18 cellular contexts compared by ENCODE assay signal in the genomic region with DNA sequence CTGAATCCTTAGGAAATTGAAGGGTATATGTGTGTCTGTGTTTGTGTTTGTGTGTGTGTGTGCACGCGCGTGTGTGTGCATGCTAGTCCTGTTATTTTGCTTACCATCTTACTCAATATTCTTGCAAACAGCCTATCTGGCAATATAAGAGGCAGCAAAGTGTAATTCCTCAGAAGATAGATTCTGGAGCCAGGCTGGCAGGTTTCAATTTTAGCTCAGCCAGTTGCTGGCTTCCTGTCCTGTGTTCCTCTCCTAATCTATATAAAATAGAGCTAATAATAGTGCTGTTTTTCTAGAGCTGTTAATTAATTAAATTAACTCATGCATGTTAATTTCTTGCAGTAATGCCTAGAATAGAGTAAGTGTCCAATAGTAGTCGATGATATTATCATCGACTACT.
A peak's percentile ranks its signal among the peaks of the same experiment; 100 is the strongest.
DNase-seq lines count a peak whose midpoint lies in the region; ATAC-seq and TF ChIP-seq lines count a peak whose summit lies in the region.
"Had no signal": no experiment of that assay in that cellular context is flagged by ENCODE, and none has a peak within 500 bp of the region (broad histone marks: within the 10 kb centered on the region; RNA-seq: fewer than 3 reads in every experiment).

No MANE protein-coding gene starts in this region.

- no peaks in the 10 kb centered on the region for H3K27me3 Mint-ChIP-seq in activated T-cell treated with anti-CD3 and anti-CD28 coated beads, Interleukin-2, amount 50 U/mL, for 24 hours
- H3K27me3 Mint-ChIP-seq: B cell; CD4-positive, alpha-beta T cell had no signal

- H3K36me3 ChIP-seq in BLaER1 (no peaks in the 10 kb centered on the region), vagina (no peaks in the 10 kb centered on the region)

- in situ Hi-C loops in G401 (cut with HindIII; ENCODE audit: low sequenced_read_pairs) = no loop called here

- intact Hi-C loops in vagina (cut with DNase I) = no loop called here

- H3K4me3 Mint-ChIP-seq in activated T-cell treated with anti-CD3 and anti-CD28 coated beads, Interleukin-2, amount 50 U/mL, for 24 hours = no peak overlapping the region
- H3K4me3 Mint-ChIP-seq: B cell; CD4-positive, alpha-beta T cell; CD8-positive, alpha-beta T cell had no signal

- peaks cover 7% of the 10 kb centered on the region for H3K9me3 Mint-ChIP-seq in activated T-cell treated with anti-CD3 and anti-CD28 coated beads, Interleukin-2, amount 50 U/mL, for 24 hours

- H3K4me3 ChIP-seq in BLaER1 (no peak overlapping the region), vagina (no peak overlapping the region)
- H3K4me3 ChIP-seq: A549, GM12878 had no signal

- H3K27ac Mint-ChIP-seq in activated T-cell treated with anti-CD3 and anti-CD28 coated beads, Interleukin-2, amount 50 U/mL, for 24 hours = no peak overlapping the region
- H3K27ac Mint-ChIP-seq: B cell; CD4-positive, alpha-beta T cell; CD8-positive, alpha-beta T cell had no signal

- H3K4me2 ChIP-seq in BLaER1 = peak overlapping the region; percentile 60
- H3K4me2 ChIP-seq: A549 had no signal

- no peak overlapping the region for H3K9ac ChIP-seq in BLaER1

- no peaks in the 10 kb centered on the region for H3K27me3 ChIP-seq in BLaER1
- H3K27me3 ChIP-seq in vagina = no peaks in the 10 kb centered on the region

- no peak for TF ChIP-seq POLR2A in vagina (IDR thresholded peaks at IDR 0.05)

- H3K4me1 ChIP-seq in BLaER1 (peaks cover 33% of the 10 kb centered on the region), vagina (no peaks in the 10 kb centered on the region)
- H3K4me1 ChIP-seq: A549, Caco-2 had no signal

- no peak for TF ChIP-seq CTCF in vagina (IDR thresholded peaks at IDR 0.05)

- DNase-seq in G401 (ENCODE audit: low spot score) (peak; percentile 58), cerebellar cortex (ENCODE audit: low spot score) (peak; percentile 53), vagina (ENCODE audit: extremely low spot score in 2 of 2) (no peak)
- no peak for DNase-seq in activated T-cell treated with anti-CD3 and anti-CD28 coated beads, Interleukin-2, amount 50 U/mL, for 24 hours
- DNase-seq: AML-193; Caco-2; Calu3; CD4-positive, alpha-beta T cell; CD8-positive, alpha-beta T cell; DMS79 treated with DMSO at 0.1 percent for 48 hours; GDM1 had no signal

- H3K27ac ChIP-seq in BLaER1 = no peak overlapping the region
- no peak overlapping the region for H3K27ac ChIP-seq in vagina
- H3K27ac ChIP-seq: 22Rv1, A549, C4-2B had no signal

- no peaks in the 10 kb centered on the region for H3K4me1 Mint-ChIP-seq in activated T-cell treated with anti-CD3 and anti-CD28 coated beads, Interleukin-2, amount 50 U/mL, for 24 hours (ENCODE audit: low read depth)
- H3K4me1 Mint-ChIP-seq: B cell had no signal

- no peaks in the 10 kb centered on the region for H4K20me1 ChIP-seq in BLaER1

- H3K9me3 ChIP-seq in BLaER1 (peaks cover 14% of the 10 kb centered on the region), vagina (no peaks in the 10 kb centered on the region)
- H3K9me3 ChIP-seq: A549, Caco-2 had no signal

- no peaks in the 10 kb centered on the region for H3K36me3 Mint-ChIP-seq in activated T-cell treated with anti-CD3 and anti-CD28 coated beads, Interleukin-2, amount 50 U/mL, for 24 hours (ENCODE audit: low read depth)
- H3K36me3 Mint-ChIP-seq: CD8-positive, alpha-beta T cell had no signal

- ATAC-seq in HG02588 (IDR thresholded peaks at IDR 0.05; ENCODE audit: unreplicated experiment) = no peak
- ATAC-seq: A549; CD8-positive, alpha-beta T cell; GM12878 had no signal

Comparison
In these comparisons a context has a peak if more than half of its experiments do, and no peak if none do; other contexts are left out.
1. DNase-seq: peak in G401 (single experiment) and cerebellar cortex (single experiment); none in vagina (0 of 2) and activated T-cell treated with anti-CD3 and anti-CD28 coated beads, Interleukin-2, amount 50 U/mL, for 24 hours (single experiment).